ENCODE assay signal across 29 cellular contexts in genomic region chr10:50529660-50530059, GRCh38.
"Had no signal": no experiment of that assay in that cellular context is flagged by ENCODE, and none has a peak within 500 bp of the region (broad histone marks: within the 10 kb centered on the region; RNA-seq: fewer than 3 reads in every experiment).

No MANE protein-coding gene starts in this region.

- H3K4me3 ChIP-seq: adrenal gland, body of pancreas, Peyer's patch, SJSA1 had no signal

- H3K4me1 ChIP-seq: adrenal gland, body of pancreas, Peyer's patch had no signal

- H3K9me3 ChIP-seq: adrenal gland, body of pancreas, Peyer's patch, SJSA1 had no signal

- H3K27ac ChIP-seq: adrenal gland, body of pancreas, Peyer's patch, RWPE1, SJSA1 had no signal

- H3K36me3 ChIP-seq: adrenal gland, Peyer's patch, SJSA1 had no signal

- DNase-seq: activated CD4-positive, alpha-beta T cell treated with anti-CD3 and anti-CD28 coated beads for 48 hours; activated CD4-positive, alpha-beta T cell treated with anti-CD3 and anti-CD28 coated beads, Interleukin-2, amount 50 U/mL, for 4 hours; activated CD4-positive, CD25-positive, alpha-beta regulatory T cell treated with anti-CD3 and anti-CD28 coated beads, Interleukin-2, amount 50 U/mL, for 72 hours; activated CD8-positive, alpha-beta memory T cell treated with anti-CD3 and anti-CD28 coated beads, Interleukin-2, amount 50 U/mL, for 48 hours; activated CD8-positive, alpha-beta T cell treated with anti-CD3 and anti-CD28 coated beads, Interleukin-2, amount 10 ng/mL, durations not matched to agents 7 days and 5 days; activated gamma-delta T cell; activated naive CD4-positive, alpha-beta T cell treated with anti-CD3 and anti-CD28 coated beads, Interleukin-2, amount 10 ng/mL, durations not matched to agents 7 days and 5 days; activated naive CD8-positive, alpha-beta T cell treated with anti-CD3 and anti-CD28 coated beads, Interleukin-2, amount 10 ng/mL, durations not matched to agents 7 days and 5 days; activated T-cell treated with anti-CD3 and anti-CD28 coated beads, Interleukin-2, amount 50 U/mL, for 1 hour; adrenal gland; aorta; body of pancreas; central memory CD4-positive, alpha-beta T cell; Kasumi-1; KBM-7; MV-4-11; NCI-H1105; NCI-H1436; NCI-H1694 treated with DMSO at 0.1 percent for 48 hours; NCI-H2029 treated with DMSO at 0.1 percent for 48 hours; NCI-H510A treated with DMSO at 0.1 percent for 48 hours; NCI-H69; NK-92 treated with Interleukin-12 subunit alpha and Interleukin-12 subunit beta, amount 100 ng/mL, for 24 hours; OCI-M1; Peyer's patch; Right ventricle myocardium superior; SW 1271 had no signal

- H3K27me3 ChIP-seq: adrenal gland, body of pancreas, Peyer's patch, SJSA1 had no signal
